In genomic region chr1:79371802-79372201, GRCh38 we compare ENCODE assay signal across 8 cellular contexts.
"Had no signal": no experiment of that assay in that cellular context is flagged by ENCODE, and none has a peak within 500 bp of the region (broad histone marks: within the 10 kb centered on the region; RNA-seq: fewer than 3 reads in every experiment).

No MANE protein-coding gene starts in this region.

- DNase-seq: GDM1, GF-D8 had no signal

- ATAC-seq: GM12878 had no signal

- FAIRE-seq: G401.6, GM12878, GM12891, GM12892, GM18507, GM19239 had no signal

- H3K4me3 ChIP-seq: GM12878 had no signal
